In the genomic region with DNA sequence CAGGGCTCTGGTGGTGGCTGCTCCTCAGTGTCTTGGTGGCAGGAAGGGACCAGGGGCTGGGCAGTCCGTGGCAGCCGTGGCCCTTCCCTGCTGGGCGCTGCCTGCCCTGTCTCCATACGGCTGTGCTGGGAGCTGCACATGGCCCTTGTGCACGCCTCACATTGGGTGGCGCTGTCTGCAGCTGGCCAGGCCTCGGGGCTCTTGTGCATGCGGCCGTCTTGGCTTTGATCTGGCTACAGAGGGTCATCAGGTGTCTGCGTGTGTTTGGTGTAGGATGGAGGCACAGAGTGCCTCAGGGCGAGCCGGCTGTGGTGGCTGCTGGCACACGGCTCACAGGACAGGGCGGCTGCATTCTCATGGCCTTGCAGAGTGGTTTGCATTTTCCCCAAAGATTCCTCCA, we compare ENCODE assay signal across 33 cellular contexts. TPM values are rescaled to one million over a fixed set of nuclear protein-coding genes. Genes with fewer than 3 reads are reported as not detected.
"Had no signal": no experiment of that assay in that cellular context is flagged by ENCODE, and none has a peak within 500 bp of the region (broad histone marks: within the 10 kb centered on the region; RNA-seq: fewer than 3 reads in every experiment).

No MANE protein-coding gene starts in this region.

- DNase-seq: activated CD4-positive, alpha-beta T cell treated with anti-CD3 and anti-CD28 coated beads for 36 hours; activated CD4-positive, alpha-beta T cell treated with anti-CD3 and anti-CD28 coated beads, Interleukin-2, amount 50 U/mL, for 4 hours; activated CD4-positive, CD25-positive, alpha-beta regulatory T cell; activated gamma-delta T cell; activated naive CD4-positive, alpha-beta T cell treated with anti-CD3 and anti-CD28 coated beads, Interleukin-2, amount 10 ng/mL, durations not matched to agents 7 days and 5 days; cerebellar nuclear complex; colonic mucosa; effector CD8-positive, alpha-beta T cell; heart left ventricle; hypothalamus; immature natural killer cell; kidney; lower lobe of right lung; mesenchymal stem cell; ovary; right lobe of liver; stimulated activated CD4-positive, alpha-beta T cell treated with anti-CD3 and anti-CD28 coated beads, Interleukin-2, amount 100 ng/mL, for 48 hours; T-cell had no signal

- H3K27ac ChIP-seq: cardiac muscle cell, colonic mucosa, heart left ventricle, lower lobe of right lung, ovary, right lobe of liver, thoracic aorta, upper lobe of left lung, vagina had no signal

- H3K36me3 Mint-ChIP-seq: natural killer cell treated with Interleukin-12 subunit alpha and Interleukin-12 subunit beta and Interleukin-15 and Interleukin-18, amount 100 ng/mL, for 72 hours had no signal

- H3K9me3 Mint-ChIP-seq: activated naive CD4-positive, alpha-beta T cell treated with anti-CD3 and anti-CD28 coated beads, Interleukin-2, amount 10 ng/mL, durations not matched to agents 7 days and 5 days; immature natural killer cell; natural killer cell treated with Interleukin-12 subunit alpha and Interleukin-12 subunit beta and Interleukin-15 and Interleukin-18, amount 100 ng/mL, for 72 hours; stimulated activated naive CD8-positive, alpha-beta T cell treated with anti-CD3 and anti-CD28 coated beads, Interleukin-15, Interleukin-2, amounts not matched to agents 100 ng/mL and 50 ng/mL, for 24 hours; T-cell; T-helper 2 cell treated with Interferon-gamma antibody and Interleukin-4, amounts not matched to agents 5 μg/mL and 100 μg/mL, for 36 hours had no signal

- H3K4me3 Mint-ChIP-seq: activated CD4-positive, alpha-beta T cell treated with anti-CD3 and anti-CD28 coated beads for 36 hours; activated naive CD4-positive, alpha-beta T cell treated with anti-CD3 and anti-CD28 coated beads, Interleukin-2, amount 10 ng/mL, durations not matched to agents 7 days and 5 days; immature natural killer cell; natural killer cell treated with Interleukin-12 subunit alpha and Interleukin-12 subunit beta and Interleukin-15 and Interleukin-18, amount 100 ng/mL, for 72 hours; stimulated activated naive CD8-positive, alpha-beta T cell treated with anti-CD3 and anti-CD28 coated beads, Interleukin-15, Interleukin-2, amounts not matched to agents 100 ng/mL and 50 ng/mL, for 24 hours; T-cell; T-helper 2 cell treated with Interferon-gamma antibody and Interleukin-4, amounts not matched to agents 5 μg/mL and 100 μg/mL, for 36 hours had no signal

- H3K27me3 ChIP-seq: cardiac muscle cell, colonic mucosa, heart left ventricle, ovary, right lobe of liver, upper lobe of left lung, vagina had no signal

- ATAC-seq: activated CD4-positive, alpha-beta T cell treated with anti-CD3 and anti-CD28 coated beads for 36 hours; heart left ventricle; left lobe of liver; lower lobe of right lung; natural killer cell treated with Interleukin-12 subunit alpha and Interleukin-12 subunit beta and Interleukin-15 and Interleukin-18, amount 100 ng/mL, for 72 hours; right lobe of liver; T-cell had no signal

- H3K27me3 Mint-ChIP-seq: activated CD4-positive, alpha-beta T cell treated with anti-CD3 and anti-CD28 coated beads for 36 hours; activated naive CD4-positive, alpha-beta T cell treated with anti-CD3 and anti-CD28 coated beads, Interleukin-2, amount 10 ng/mL, durations not matched to agents 7 days and 5 days; natural killer cell treated with Interleukin-12 subunit alpha and Interleukin-12 subunit beta and Interleukin-15 and Interleukin-18, amount 100 ng/mL, for 72 hours; progenitor cell of endocrine pancreas; stimulated activated naive CD8-positive, alpha-beta T cell treated with anti-CD3 and anti-CD28 coated beads, Interleukin-15, Interleukin-2, amounts not matched to agents 100 ng/mL and 50 ng/mL, for 24 hours; T-cell had no signal

- H3K4me3 ChIP-seq: cardiac muscle cell, colonic mucosa, heart left ventricle, lower lobe of right lung, ovary, right lobe of liver, thoracic aorta, upper lobe of left lung, vagina had no signal

- H3K4me1 ChIP-seq: colonic mucosa, lower lobe of right lung, right lobe of liver, upper lobe of left lung, vagina had no signal

- H3K27ac Mint-ChIP-seq: activated CD4-positive, alpha-beta T cell treated with anti-CD3 and anti-CD28 coated beads for 36 hours; activated naive CD4-positive, alpha-beta T cell treated with anti-CD3 and anti-CD28 coated beads, Interleukin-2, amount 10 ng/mL, durations not matched to agents 7 days and 5 days; natural killer cell treated with Interleukin-12 subunit alpha and Interleukin-12 subunit beta and Interleukin-15 and Interleukin-18, amount 100 ng/mL, for 72 hours; stimulated activated naive CD8-positive, alpha-beta T cell treated with anti-CD3 and anti-CD28 coated beads, Interleukin-15, Interleukin-2, amounts not matched to agents 100 ng/mL and 50 ng/mL, for 24 hours; T-cell; T-helper 2 cell treated with Interferon-gamma antibody and Interleukin-4, amounts not matched to agents 5 μg/mL and 100 μg/mL, for 36 hours had no signal

- H3K4me1 Mint-ChIP-seq: activated naive CD4-positive, alpha-beta T cell treated with anti-CD3 and anti-CD28 coated beads, Interleukin-2, amount 10 ng/mL, durations not matched to agents 7 days and 5 days had no signal

- H3K9me3 ChIP-seq: colonic mucosa, heart left ventricle, lower lobe of right lung, ovary, right lobe of liver, thoracic aorta, upper lobe of left lung, vagina had no signal

- H3K36me3 ChIP-seq: colonic mucosa, ovary had no signal

RNA-seq across cellular contexts. Expression of a gene that starts 34.8 kb away (rescaled TPM):
- total RNA-seq: activated CD4-positive, alpha-beta T cell treated with anti-CD3 and anti-CD28 coated beads for 36 hours; cardiac muscle cell; dermis microvascular lymphatic vessel endothelial cell; fibroblast of lung; fibroblast of villous mesenchyme; heart left ventricle; natural killer cell treated with Interleukin-12 subunit alpha and Interleukin-12 subunit beta and Interleukin-15 and Interleukin-18, amount 100 ng/mL, for 72 hours; renal cortical epithelial cell; skeletal muscle tissue; subcutaneous adipose tissue; vagina had no signal
- polyA plus RNA-seq: cardiac muscle cell, fibroblast of lung, immature natural killer cell had no signal
